Comparison of ENCODE assay signal across 16 cellular contexts in the genomic region with DNA sequence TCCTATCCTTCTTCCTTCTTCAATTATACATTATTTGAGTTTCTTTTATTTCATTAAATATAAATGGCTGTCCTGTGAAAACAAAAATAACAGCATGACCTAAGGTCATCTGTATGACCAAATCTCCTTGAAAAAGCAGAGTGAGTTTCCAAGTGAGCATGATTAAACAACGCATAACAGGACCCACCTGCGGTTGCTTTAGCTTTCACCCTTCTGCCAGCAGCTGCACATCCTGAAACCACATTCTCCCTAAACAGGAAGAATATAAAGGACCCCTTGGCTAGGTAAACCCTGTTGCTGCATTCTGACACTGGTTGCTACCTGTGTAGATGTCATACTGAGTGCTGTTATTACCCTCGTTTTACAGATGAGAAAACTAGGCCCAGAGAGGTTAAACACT.
"Had no signal": no experiment of that assay in that cellular context is flagged by ENCODE, and none has a peak within 500 bp of the region (broad histone marks: within the 10 kb centered on the region; RNA-seq: fewer than 3 reads in every experiment).

No MANE protein-coding gene starts in this region.

- H3K27ac ChIP-seq: adrenal gland, prostate gland, WERI-Rb-1 had no signal

- DNase-seq: activated CD4-positive, alpha-beta T cell treated with anti-CD3 and anti-CD28 coated beads, Interleukin-2, amount 50 U/mL, for 48 hours; activated gamma-delta T cell treated with Interleukin-2 at 50 U/mL for 16 hours; adrenal gland; effector memory CD8-positive, alpha-beta T cell; foreskin fibroblast; left cardiac atrium; mesenchymal stem cell; mucosa of descending colon; naive thymus-derived CD4-positive, alpha-beta T cell; stimulated activated CD4-positive, alpha-beta T cell treated with anti-CD3 and anti-CD28 coated beads, Interleukin-4, amount 100 ng/mL, for 4 hours; T-helper 17 cell; WERI-Rb-1 had no signal

- ATAC-seq: activated naive CD4-positive, alpha-beta T cell treated with anti-CD3 and anti-CD28 coated beads, Interleukin-2, amount 50 U/mL, for 72 hours; effector memory CD8-positive, alpha-beta T cell; left cardiac atrium; mucosa of descending colon; naive thymus-derived CD4-positive, alpha-beta T cell; sciatic nerve; stimulated activated memory B cell treated with anti-CD40 and anti-IgM and Interleukin-4, amounts not matched to agents 10 μg/mL and 1 μg/mL and 100 μg/mL, for 72 hours; T-helper 17 cell had no signal

- H3K4me3 ChIP-seq: adrenal gland, mucosa of descending colon, prostate gland had no signal

- H3K27me3 ChIP-seq: adrenal gland had no signal
